In genomic region chr3:54342676-54343075, GRCh38 we compare ENCODE assay signal across 25 cellular contexts.
DNase-seq lines count a peak whose midpoint lies in the region; ATAC-seq and TF ChIP-seq lines count a peak whose summit lies in the region.
"Had no signal": no experiment of that assay in that cellular context is flagged by ENCODE, and none has a peak within 500 bp of the region (broad histone marks: within the 10 kb centered on the region; RNA-seq: fewer than 3 reads in every experiment).

No MANE protein-coding gene starts in this region.

- H3K9me3 ChIP-seq in right cardiac atrium (ENCODE audit: control insufficient read depth, low read length) = no peaks in the 10 kb centered on the region
- no peaks in the 10 kb centered on the region for H3K9me3 ChIP-seq in thyroid gland
- H3K9me3 ChIP-seq: SK-N-SH had no signal

- no peaks in the 10 kb centered on the region for H3K4me1 ChIP-seq in right cardiac atrium (ENCODE audit: control insufficient read depth, insufficient read depth, low read length)
- H3K4me1 ChIP-seq in thyroid gland = peaks cover 4 to 7% of the 10 kb centered on the region in 2 donors

- H3K27me3 ChIP-seq in right cardiac atrium (ENCODE audit: control insufficient read depth, insufficient read depth) (no peaks in the 10 kb centered on the region), thyroid gland (no peaks in the 10 kb centered on the region)

- TF ChIP-seq CTCF in thyroid gland (IDR thresholded peaks at IDR 0.05) = no peak

- ATAC-seq in left ventricle myocardium superior (peak; percentile 39), right cardiac atrium (peak; percentile 65 to 70), GM18502 (IDR thresholded peaks at IDR 0.05; ENCODE audit: poor library complexity, unreplicated experiment) (no peak)
- ATAC-seq: activated naive CD8-positive, alpha-beta T cell treated with anti-CD3 and anti-CD28 coated beads, Interleukin-2, amount 50 U/mL, for 24 hours; CD8-positive, alpha-beta T cell; T-helper 17 cell had no signal

- TF ChIP-seq POLR2A in thyroid gland (IDR thresholded peaks at IDR 0.05) = no peak

- 22% methylated on average over 9 of the region's 9 CpGs for WGBS in right cardiac atrium
- 24 to 29% methylated on average over 9 of the region's 9 CpGs for WGBS in thyroid gland, 2 donors

- intact Hi-C loops in left ventricle myocardium superior (cut with micrococcal nuclease) (no loop called here), cardiac septum (cut with DNase I) (no loop called here), right cardiac atrium (cut with DNase I) (no loop called here), thyroid gland (cut with DNase I) (no loop called here)

- no peak overlapping the region for H3K4me3 ChIP-seq in right cardiac atrium (ENCODE audit: low read length)
- no peak overlapping the region for H3K4me3 ChIP-seq in thyroid gland (replicated peaks in 1 of 3)
- H3K4me3 ChIP-seq: smooth muscle cell had no signal

- DNase-seq in NCI-H1417 (lab: John Stamatoyannopoulos, UW) = peak in 2 of 3 experiments; percentile 11 to 37
- no peak for DNase-seq in NCI-H1417 treated with DMSO at 0.1 percent for 48 hours (lab: John Stamatoyannopoulos, UW)
- DNase-seq in left ventricle myocardium superior = peak; percentile 44
- DNase-seq in cardiac septum (ENCODE audit: low spot score) = no peak
- peak; percentile 26 to 69 (median 63) for DNase-seq in right cardiac atrium
- peak; percentile 40 for DNase-seq in thyroid gland
- DNase-seq in NCI-H82 (lab: John Stamatoyannopoulos, UW) = no peak
- DNase-seq: 8988T; activated CD4-positive, alpha-beta T cell treated with anti-CD3 and anti-CD28 coated beads for 4 hours; activated CD8-positive, alpha-beta memory T cell treated with anti-CD3 and anti-CD28 coated beads for 24 hours; activated gamma-delta T cell treated with Interleukin-2 at 50 U/mL for 16 hours; activated naive CD8-positive, alpha-beta T cell treated with anti-CD3 and anti-CD28 coated beads, Interleukin-2, amount 50 U/mL, for 24 hours; activated T-cell treated with anti-CD3 and anti-CD28 coated beads, Interleukin-2, amount 50 U/mL, for 1 hour; CD8-positive, alpha-beta T cell; DMS79; H7; NCI-H2227 treated with DMSO at 0.1 percent for 48 hours; SK-N-SH; stimulated activated CD4-positive, alpha-beta T cell treated with anti-CD3 and anti-CD28 coated beads, Interleukin-2, amount 100 ng/mL, for 24 hours; substantia nigra; T-helper 17 cell had no signal

- no peak overlapping the region for H3K27ac ChIP-seq in right cardiac atrium (ENCODE audit: low read length)
- no peak overlapping the region for H3K27ac ChIP-seq in thyroid gland
- H3K27ac ChIP-seq: epithelial cell of prostate, HL-60 had no signal

- no peaks in the 10 kb centered on the region for H3K36me3 ChIP-seq in thyroid gland

Comparison
In these comparisons a context has a peak if more than half of its experiments do, and no peak if none do; other contexts are left out.
1. DNase-seq: peak in NCI-H1417 (2 of 3), left ventricle myocardium superior (single experiment), right cardiac atrium (3 of 3) and thyroid gland (2 of 2); none in NCI-H1417 treated with DMSO at 0.1 percent for 48 hours (single experiment), cardiac septum (single experiment) and NCI-H82 (single experiment).